In the genomic region with DNA sequence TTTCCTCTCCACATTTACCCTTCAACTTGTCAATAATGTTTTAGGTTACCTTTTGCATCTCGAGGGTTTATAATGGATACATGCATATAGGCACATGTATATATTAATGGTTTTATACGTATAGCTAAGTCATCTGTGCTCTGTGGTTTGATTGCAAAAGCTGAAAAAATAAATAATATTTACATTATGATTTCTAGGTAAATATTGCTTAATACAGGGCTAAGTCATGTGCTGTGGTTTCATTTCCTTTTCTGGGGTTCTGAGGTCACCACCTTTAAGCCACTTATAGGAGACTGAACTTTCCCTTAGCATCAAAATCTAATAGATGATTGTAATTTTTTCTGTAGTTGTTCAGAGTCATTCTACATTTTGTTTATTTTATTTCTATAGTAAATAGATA, we compare ENCODE assay signal across 11 cellular contexts. TPM values are rescaled to one million over a fixed set of nuclear protein-coding genes. Genes with fewer than 3 reads are reported as not detected.
DNase-seq lines count a peak whose midpoint lies in the region; ATAC-seq, FAIRE-seq and TF ChIP-seq lines count a peak whose summit lies in the region.
"Had no signal": no experiment of that assay in that cellular context is flagged by ENCODE, and none has a peak within 500 bp of the region (broad histone marks: within the 10 kb centered on the region; RNA-seq: fewer than 3 reads in every experiment).

No MANE protein-coding gene starts in this region.

- H3K9ac ChIP-seq in skeletal muscle satellite cell (ENCODE audit: low read depth, low read length) = no peak overlapping the region

- H3K27me3 ChIP-seq in skeletal muscle satellite cell (ENCODE audit: control insufficient read depth, insufficient read depth, low read length) = no peaks in the 10 kb centered on the region

- no peak for DNase-seq in GM12891 (ENCODE audit: insufficient read length, low spot score)
- peak; percentile 94 for DNase-seq in NOMO-1 treated with DMSO at 0.1 percent for 48 hours (lab: John Stamatoyannopoulos, UW; ENCODE audit: unreplicated experiment)
- DNase-seq in epithelial cell of esophagus (ENCODE audit: low read depth) = peak; percentile 68
- DNase-seq in activated T-cell treated with anti-CD3 and anti-CD28 coated beads, Interleukin-2, amount 50 U/mL, for 1 hour = no peak
- DNase-seq in NCI-H1092 treated with DMSO at 0.1 percent for 48 hours (lab: John Stamatoyannopoulos, UW) = no peak
- DNase-seq: activated naive CD4-positive, alpha-beta T cell treated with anti-CD3 and anti-CD28 coated beads for 36 hours; COR-L47; NCI-H187; T-helper 1 cell had no signal

- peaks cover 37% of the 10 kb centered on the region for H3K4me1 ChIP-seq in skeletal muscle satellite cell (ENCODE audit: control insufficient read depth, insufficient read depth, low read length)

- no peak for TF ChIP-seq POLR2A in GM12891 (IDR thresholded peaks at IDR 0.05; ENCODE audit: low read depth, low read length)

- ATAC-seq in GM21528 (IDR thresholded peaks at IDR 0.05; ENCODE audit: low FRiP score, unreplicated experiment) = no peak

- peaks cover 10% of the 10 kb centered on the region for H3K36me3 ChIP-seq in skeletal muscle satellite cell (ENCODE audit: insufficient read depth, low read length)

- FAIRE-seq in GM12891 (lab: Jason Lieb, UNC) = no peak

- H3K9me3 ChIP-seq in skeletal muscle satellite cell (replicated peaks; ENCODE audit: low read length) = no peaks in the 10 kb centered on the region

- TF ChIP-seq CTCF in epithelial cell of esophagus (IDR thresholded peaks at IDR 0.05; ENCODE audit: insufficient read depth, low read depth, low read length, missing control alignments) = no peak

- H3K4me3 ChIP-seq in epithelial cell of esophagus (ENCODE audit: low read length) (no peak overlapping the region), skeletal muscle satellite cell (ENCODE audit: low read length) (no peak overlapping the region)

- H3K4me2 ChIP-seq in skeletal muscle satellite cell (ENCODE audit: low read length) = peak overlapping the region; percentile 5

TF ChIP-seq in GM12891, 5 proteins besides CTCF, POLR2A, EP300 and RAD21:
- no peak for TF ChIP-seq POU2F2 (IDR thresholded peaks at IDR 0.05; ENCODE audit: low read depth, low read length)
- peak; percentile 43 for TF ChIP-seq SPI1 (IDR thresholded peaks at IDR 0.05; ENCODE audit: low read depth, low read length)
TF ChIP-seq in GM12891: peak in this region for 1.

RNA-seq across cellular contexts. Expression of gene LPP, which starts 33.1 kb away (rescaled TPM):
- polyA plus RNA-seq in GM12891 (2012; ENCODE audit: low read depth, missing spikeins) = 0.22 TPM
- 33.5 and 46.1 TPM in 2 replicates for total RNA-seq in skeletal muscle satellite cell (2012; rRNA removed)

Comparison
In these comparisons a context has a peak if more than half of its experiments do, and no peak if none do; other contexts are left out.
1. DNase-seq: peak in NOMO-1 treated with DMSO at 0.1 percent for 48 hours (single experiment) and epithelial cell of esophagus (single experiment); none in GM12891 (single experiment), activated T-cell treated with anti-CD3 and anti-CD28 coated beads, Interleukin-2, amount 50 U/mL, for 1 hour (single experiment) and NCI-H1092 treated with DMSO at 0.1 percent for 48 hours (single experiment).